In the genomic region with DNA sequence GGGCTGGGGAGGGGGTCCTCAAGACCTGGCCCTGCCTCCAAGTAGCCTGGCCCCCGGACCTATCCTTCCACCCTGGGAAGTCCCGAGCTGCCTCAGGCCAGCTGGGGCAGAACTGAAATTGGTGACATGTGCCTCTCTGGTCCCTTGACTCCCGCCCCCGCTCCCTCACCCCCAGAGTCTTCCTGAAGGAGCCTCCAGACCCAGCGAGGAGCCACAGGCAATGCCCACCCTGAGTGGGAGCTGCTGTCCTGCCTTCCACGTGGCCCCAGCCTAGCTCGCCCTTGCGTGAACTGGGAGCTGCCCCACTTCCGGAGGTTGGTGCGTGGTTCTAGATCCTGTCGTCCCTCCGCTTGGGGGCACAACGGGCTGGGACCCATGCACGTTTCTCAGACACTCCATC, we compare ENCODE assay signal across 1 cellular context.
TF ChIP-seq lines count a peak whose summit lies in the region.

No MANE protein-coding gene starts in this region.

TF ChIP-seq in GM12878, 131 proteins besides CTCF, POLR2A, EP300 and RAD21:
- TF ChIP-seq IKZF1 (conservative IDR thresholded peaks at IDR 0.05) (peak; percentile 47), YY1 (IDR thresholded peaks at IDR 0.05; ENCODE audit: low read depth, low read length) (no peak), SP1 (IDR thresholded peaks at IDR 0.05; ENCODE audit: low read depth, low read length) (no peak), TCF12 (IDR thresholded peaks at IDR 0.05; ENCODE audit: low read depth, low read length) (0 out of 2 replicates have a peak, but pooled peaks have one; percentile 22), BHLHE40 (IDR thresholded peaks at IDR 0.05; ENCODE audit: borderline replicate concordance in 1 of 2, low read depth in 2 of 2, low read length in 1 of 2) (peak in 1 of 2 experiments; percentile 19; a peak in 1 of 4 replicates), EGR1 (IDR thresholded peaks at IDR 0.05; ENCODE audit: borderline replicate concordance in 1 of 2, low read depth in 2 of 2, low read length in 2 of 2) (peak in 1 of 2 experiments; percentile 25; a peak in 1 of 3 replicates), TCF3 (IDR thresholded peaks at IDR 0.05; ENCODE audit: borderline replicate concordance, insufficient read depth, low read depth, low read length) (no peak)
